ENCODE assay signal across 16 cellular contexts in the genomic region with DNA sequence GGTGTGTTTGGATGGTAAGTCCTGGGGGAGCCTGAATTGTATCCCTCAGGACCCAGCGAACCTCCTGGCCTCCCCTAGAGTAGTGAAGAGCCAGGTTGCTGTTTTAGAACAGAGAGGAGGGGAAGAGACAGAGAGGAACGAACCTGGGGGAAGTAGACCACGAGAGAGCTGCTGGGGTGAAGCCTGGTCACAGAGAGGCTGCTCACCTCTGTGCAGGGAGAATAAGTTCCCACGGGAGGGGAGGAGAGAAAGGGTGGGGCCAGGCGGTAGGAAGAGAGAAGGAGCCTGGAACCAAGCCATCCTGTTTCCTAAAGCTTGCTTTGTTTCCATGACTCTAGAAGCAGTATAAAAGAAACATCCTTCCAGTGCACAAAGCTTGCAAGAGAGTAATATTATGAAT.
"Had no signal": no experiment of that assay in that cellular context is flagged by ENCODE, and none has a peak within 500 bp of the region (broad histone marks: within the 10 kb centered on the region; RNA-seq: fewer than 3 reads in every experiment).

No MANE protein-coding gene starts in this region.

- H3K27me3 Mint-ChIP-seq: activated CD4-positive, alpha-beta memory T cell treated with anti-CD3 and anti-CD28 coated beads for 36 hours; stimulated activated memory B cell treated with anti-CD40 and anti-IgM and Interleukin-4, amounts not matched to agents 10 μg/mL and 1 μg/mL and 100 μg/mL, for 72 hours had no signal

- H3K9me3 Mint-ChIP-seq: activated naive CD8-positive, alpha-beta T cell treated with anti-CD3 and anti-CD28 coated beads for 36 hours; nephron had no signal

- H3K36me3 Mint-ChIP-seq: activated CD4-positive, alpha-beta memory T cell treated with anti-CD3 and anti-CD28 coated beads for 36 hours; activated naive CD8-positive, alpha-beta T cell treated with anti-CD3 and anti-CD28 coated beads for 36 hours; stimulated activated memory B cell treated with anti-CD40 and anti-IgM and Interleukin-4, amounts not matched to agents 10 μg/mL and 1 μg/mL and 100 μg/mL, for 72 hours had no signal

- H3K4me1 Mint-ChIP-seq: activated naive CD8-positive, alpha-beta T cell treated with anti-CD3 and anti-CD28 coated beads for 36 hours; nephron; stimulated activated memory B cell treated with anti-CD40 and anti-IgM and Interleukin-4, amounts not matched to agents 10 μg/mL and 1 μg/mL and 100 μg/mL, for 72 hours had no signal

- H3K9ac ChIP-seq: parathyroid adenoma had no signal

- H3K27me3 ChIP-seq: hepatocyte, right atrium auricular region had no signal

- H3K4me2 ChIP-seq: hepatocyte had no signal

- H3K4me3 ChIP-seq: hepatocyte, right atrium auricular region had no signal

- H3K4me1 ChIP-seq: parathyroid adenoma, right atrium auricular region had no signal

- H3K27ac Mint-ChIP-seq: activated CD4-positive, alpha-beta memory T cell treated with anti-CD3 and anti-CD28 coated beads for 36 hours; activated naive CD8-positive, alpha-beta T cell treated with anti-CD3 and anti-CD28 coated beads for 36 hours; nephron; stimulated activated memory B cell treated with anti-CD40 and anti-IgM and Interleukin-4, amounts not matched to agents 10 μg/mL and 1 μg/mL and 100 μg/mL, for 72 hours had no signal

- H3K36me3 ChIP-seq: right atrium auricular region had no signal

- H3K4me3 Mint-ChIP-seq: activated CD4-positive, alpha-beta memory T cell treated with anti-CD3 and anti-CD28 coated beads for 36 hours; activated naive CD8-positive, alpha-beta T cell treated with anti-CD3 and anti-CD28 coated beads for 36 hours; nephron; stimulated activated memory B cell treated with anti-CD40 and anti-IgM and Interleukin-4, amounts not matched to agents 10 μg/mL and 1 μg/mL and 100 μg/mL, for 72 hours had no signal

- DNase-seq: activated CD4-positive, alpha-beta memory T cell treated with anti-CD3 and anti-CD28 coated beads for 36 hours; activated gamma-delta T cell; activated naive CD8-positive, alpha-beta T cell treated with anti-CD3 and anti-CD28 coated beads for 36 hours; activated T-cell treated with anti-CD3 and anti-CD28 coated beads, Interleukin-2, amount 50 U/mL, for 48 hours; effector CD8-positive, alpha-beta T cell; kidney; left ventricle myocardium superior; mesenchymal stem cell; small intestine; trophoblast cell had no signal

- ATAC-seq: activated CD4-positive, CD25-positive, alpha-beta regulatory T cell treated with anti-CD3 and anti-CD28 coated beads, Interleukin-2, amount 50 U/mL, for 24 hours; left ventricle myocardium superior; stimulated activated memory B cell treated with anti-CD40 and anti-IgM and Interleukin-4, amounts not matched to agents 10 μg/mL and 1 μg/mL and 100 μg/mL, for 72 hours had no signal

- H3K9me3 ChIP-seq: right atrium auricular region had no signal

- H3K27ac ChIP-seq: hepatocyte, parathyroid adenoma, right atrium auricular region had no signal
